ENCODE assay signal across 20 cellular contexts in genomic region chr20:54995553-54995952, GRCh38.
DNase-seq lines count a peak whose midpoint lies in the region; ATAC-seq lines count a peak whose summit lies in the region.
"Had no signal": no experiment of that assay in that cellular context is flagged by ENCODE, and none has a peak within 500 bp of the region (broad histone marks: within the 10 kb centered on the region; RNA-seq: fewer than 3 reads in every experiment).

No MANE protein-coding gene starts in this region.

- intact Hi-C loops in left cardiac atrium (cut with DNase I): no loop called here

- DNase-seq in H4 (ENCODE audit: low spot score) (peak; percentile 21), NCI-H226 (peak; percentile 37), astrocyte of the hippocampus (ENCODE audit: low read depth, low spot score) (peak; percentile 55), lung microvascular endothelial cell (ENCODE audit: low read depth in 2 of 2) (peak; percentile 11 to 55), left cardiac atrium (no peak), OCI-M2 (lab: John Stamatoyannopoulos, UW; ENCODE audit: unreplicated experiment) (no peak)
- DNase-seq: activated CD4-positive, alpha-beta T cell treated with anti-CD3 and anti-CD28 coated beads, Interleukin-2, amount 50 U/mL, for 1 hour; activated naive CD8-positive, alpha-beta T cell treated with anti-CD3 and anti-CD28 coated beads for 36 hours; CD8-positive, alpha-beta T cell; DMS79 treated with DMSO at 0.1 percent for 48 hours; effector CD8-positive, alpha-beta T cell; gastrocnemius medialis; GM23248; kidney; NCI-H1436 treated with DMSO at 0.1 percent for 48 hours; NCI-H526 treated with DMSO at 0.1 percent for 48 hours; stimulated activated CD4-positive, alpha-beta T cell treated with anti-CD3 and anti-CD28 coated beads, Interleukin-2, amount 100 ng/mL, for 24 hours; stimulated activated naive B cell treated with anti-CD40 and anti-IgM and Interleukin-4, amounts not matched to agents 10 μg/mL and 1 μg/mL and 100 μg/mL, for 72 hours; T-helper 1 cell had no signal

- ATAC-seq in left cardiac atrium (no peak), HG02840 (IDR thresholded peaks at IDR 0.05; ENCODE audit: low FRiP score, unreplicated experiment) (no peak)
- ATAC-seq: CD8-positive, alpha-beta T cell; gastrocnemius medialis; stimulated activated naive B cell treated with anti-CD40 and anti-IgM and Interleukin-4, amounts not matched to agents 10 μg/mL and 1 μg/mL and 100 μg/mL, for 72 hours had no signal

Comparison
In these comparisons a context has a peak if more than half of its experiments do, and no peak if none do; other contexts are left out.
1. DNase-seq: peak in H4 (single experiment), NCI-H226 (single experiment), astrocyte of the hippocampus (single experiment) and lung microvascular endothelial cell (2 of 2); none in left cardiac atrium (single experiment) and OCI-M2 (single experiment).